ENCODE assay signal across 8 cellular contexts in the genomic region with DNA sequence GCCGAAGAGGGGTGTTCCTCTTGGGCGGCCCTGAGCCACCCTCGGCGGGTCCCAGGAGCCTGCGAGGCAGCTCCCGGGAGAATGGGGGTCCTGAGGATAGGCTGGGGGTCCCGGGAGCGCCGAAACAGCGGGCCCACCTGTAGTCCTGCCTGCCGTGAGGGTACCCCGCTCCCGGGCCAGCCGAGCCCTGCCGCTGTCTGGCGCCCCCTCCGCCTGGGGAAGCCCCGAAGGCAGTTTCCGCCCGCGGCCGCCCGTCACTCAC.
A peak's percentile ranks its signal among the peaks of the same experiment; 100 is the strongest.
DNase-seq lines count a peak whose midpoint lies in the region; ATAC-seq lines count a peak whose summit lies in the region.

No MANE protein-coding gene starts in this region.

- peak overlapping the region; percentile 95 for H3K4me3 Mint-ChIP-seq in central memory CD8-positive, alpha-beta T cell

- H3K36me3 ChIP-seq in mucosa of rectum (ENCODE audit: control insufficient read depth in 2 of 2, insufficient read depth in 2 of 2, low read length in 2 of 2) = no peaks in the 10 kb centered on the region

- peak overlapping the region; percentile 100 for H3K27ac Mint-ChIP-seq in central memory CD8-positive, alpha-beta T cell (ENCODE audit: low read depth)

- DNase-seq in central memory CD8-positive, alpha-beta T cell (ENCODE audit: low spot score in 2 of 2) = no peak
- DNase-seq in KG1 (lab: John Stamatoyannopoulos, UW) = no peak
- no peak for DNase-seq in HK-2 (ENCODE audit: unreplicated experiment)
- DNase-seq in NCI-H2081 (lab: John Stamatoyannopoulos, UW) = no peak

- peaks cover 24% of the 10 kb centered on the region for H3K36me3 Mint-ChIP-seq in central memory CD8-positive, alpha-beta T cell (ENCODE audit: insufficient read depth)

- H3K27me3 Mint-ChIP-seq in central memory CD8-positive, alpha-beta T cell = no peaks in the 10 kb centered on the region

- H3K4me1 ChIP-seq in mucosa of rectum (ENCODE audit: control insufficient read depth in 2 of 2, insufficient read depth in 2 of 2, low read length in 2 of 2) = peaks cover 33 to 59% of the 10 kb centered on the region in 2 donors

- ATAC-seq in GM19328 (IDR thresholded peaks at IDR 0.05; ENCODE audit: unreplicated experiment) (peak; percentile 5), HG03571 (IDR thresholded peaks at IDR 0.05; ENCODE audit: unreplicated experiment) (peak; percentile 35), GM19351 (IDR thresholded peaks at IDR 0.05; ENCODE audit: unreplicated experiment) (no peak)
- peak; percentile 70 for ATAC-seq in central memory CD8-positive, alpha-beta T cell (replicated peaks; ENCODE audit: extremely low read depth, poor library complexity, severe bottlenecking)

- H3K9me3 Mint-ChIP-seq in central memory CD8-positive, alpha-beta T cell = no peaks in the 10 kb centered on the region

- peak overlapping the region; percentile 99 for H3K9ac ChIP-seq in mucosa of rectum (ENCODE audit: low read depth in 1 of 2, low read length in 2 of 2)

- peaks cover 38% of the 10 kb centered on the region for H3K4me1 Mint-ChIP-seq in central memory CD8-positive, alpha-beta T cell

- peak overlapping the region; percentile 100 for H3K27ac ChIP-seq in mucosa of rectum (ENCODE audit: low read depth in 2 of 2, low read length in 2 of 2)

- H3K27me3 ChIP-seq in mucosa of rectum (ENCODE audit: control insufficient read depth in 2 of 2, insufficient read depth in 2 of 2, low read length in 2 of 2) = no peaks in the 10 kb centered on the region

- no peaks in the 10 kb centered on the region for H3K9me3 ChIP-seq in mucosa of rectum (ENCODE audit: control insufficient read depth in 2 of 2, low read length in 2 of 2)

- H3K4me3 ChIP-seq in mucosa of rectum (ENCODE audit: low read length in 2 of 2) = peak overlapping the region; percentile 99
